Comparison of ENCODE assay signal across 9 cellular contexts in the genomic region with DNA sequence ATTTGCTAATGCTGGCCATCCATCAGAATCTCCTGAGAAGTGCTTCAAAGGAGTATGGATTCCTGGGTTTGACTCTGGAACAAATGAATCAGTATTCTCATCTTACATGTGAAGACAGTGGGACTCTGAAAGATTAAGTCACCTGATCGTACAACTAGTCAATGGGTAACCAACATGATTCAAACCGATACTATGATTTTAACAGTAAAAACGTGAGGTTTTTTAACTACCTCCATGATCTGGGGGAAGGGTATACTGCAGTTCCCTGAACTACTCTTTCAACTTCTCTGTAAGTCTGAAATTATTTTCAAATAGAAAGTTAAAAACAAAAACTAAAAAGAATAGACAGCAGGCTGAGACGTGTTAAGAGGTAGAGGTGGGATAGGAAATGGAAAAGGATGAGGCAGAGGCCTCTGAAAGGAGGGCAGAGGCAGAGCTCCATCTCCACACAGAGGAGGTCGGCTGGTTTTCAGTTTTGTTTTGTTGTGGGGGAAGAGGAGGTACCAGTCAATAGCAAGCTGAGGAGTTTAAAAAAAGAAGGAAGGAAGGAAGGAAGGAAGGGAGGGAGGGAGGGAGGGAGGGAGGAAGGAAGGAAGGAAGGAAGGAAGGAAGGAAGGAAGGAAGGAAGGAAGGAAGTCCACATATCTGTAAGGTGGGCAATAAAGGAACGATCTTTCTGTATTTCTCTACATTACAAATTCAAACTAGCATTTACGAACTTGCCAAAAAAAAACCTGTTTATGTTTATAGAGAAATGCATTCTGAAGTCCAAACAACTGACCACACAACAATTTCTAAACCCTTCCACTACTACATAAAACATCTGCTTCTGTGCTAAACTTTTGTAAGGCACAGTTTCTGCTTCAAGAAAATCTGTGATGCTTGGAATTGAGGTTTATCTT.
A peak's percentile ranks its signal among the peaks of the same experiment; 100 is the strongest.
DNase-seq lines count a peak whose midpoint lies in the region; ATAC-seq and TF ChIP-seq lines count a peak whose summit lies in the region.
"Had no signal": no experiment of that assay in that cellular context is flagged by ENCODE, and none has a peak within 500 bp of the region (broad histone marks: within the 10 kb centered on the region; RNA-seq: fewer than 3 reads in every experiment).

No MANE protein-coding gene starts in this region.

- peak overlapping the region; percentile 46; the same call in 1 of the 2 replicates for H2AFZ ChIP-seq in OCI-LY3 (ENCODE audit: low read depth, low read length)

- H3K4me1 ChIP-seq in OCI-LY3 (ENCODE audit: low read length) (peaks cover 27% of the 10 kb centered on the region), heart left ventricle (peaks cover 0 to 30% (median 13%) of the 10 kb centered on the region in 12 donors)

- no peak for TF ChIP-seq POLR2A in heart left ventricle (IDR thresholded peaks at IDR 0.05)

- H3K9me3 Mint-ChIP-seq in naive thymus-derived CD8-positive, alpha-beta T cell, result no peaks in the 10 kb centered on the region

- POLR2A ChIA-PET in naive thymus-derived CD8-positive, alpha-beta T cell (lab: Charles Lee), result interaction anchor here (0.6 to 0.7 kb wide), 2 partner anchors 23 to 632 kb away, joined by 3 read pairs; no protein-coding TSS in a partner anchor

- ATAC-seq in GM21619 (IDR thresholded peaks at IDR 0.05; ENCODE audit: unreplicated experiment), result peak; percentile 92
- peak in 1 of 2 donors; percentile 53 for ATAC-seq in naive thymus-derived CD8-positive, alpha-beta T cell
- no peak for ATAC-seq in HG03039 (IDR thresholded peaks at IDR 0.05; ENCODE audit: unreplicated experiment)
- ATAC-seq in heart left ventricle, result no peak

- no peaks in the 10 kb centered on the region for H3K36me3 ChIP-seq in OCI-LY3 (replicated peaks; ENCODE audit: low read depth, low read length)
- no peaks in the 10 kb centered on the region for H3K36me3 ChIP-seq in heart left ventricle

- 66 to 76% (median 71%) methylated on average over 7 of the region's 7 CpGs for WGBS in heart left ventricle, 4 donors

- H3K27ac ChIP-seq in OCI-LY3 (ENCODE audit: low read length) (peak overlapping the region; percentile 97), heart left ventricle (peak overlapping the region in 1 of 12 donors; percentile 55)

- DNase-seq in GM13977 (ENCODE audit: low spot score) (peak; percentile 57), RPMI8226 (no peak), HPDE6-E6E7 (ENCODE audit: extremely low spot score) (no peak), heart left ventricle (no peak)
- peak in 2 of 10 donors; percentile 2 to 15 for DNase-seq in naive thymus-derived CD8-positive, alpha-beta T cell

- TF ChIP-seq CTCF in GM13977 (IDR thresholded peaks at IDR 0.05; ENCODE audit: extremely low read depth, insufficient read depth, missing control alignments), result no peak
- no peak for TF ChIP-seq CTCF in OCI-LY3 (IDR thresholded peaks at IDR 0.05; ENCODE audit: low read depth, low read length)
- no peak for TF ChIP-seq CTCF in heart left ventricle (IDR thresholded peaks at IDR 0.05)

- H3K27me3 ChIP-seq in OCI-LY3 (ENCODE audit: low read depth, low read length) (no peaks in the 10 kb centered on the region), heart left ventricle (no peaks in the 10 kb centered on the region)

- H3K36me3 Mint-ChIP-seq in naive thymus-derived CD8-positive, alpha-beta T cell, result peaks cover 0 to 4% (median 4%) of the 10 kb centered on the region in 3 donors

- peak overlapping the region; percentile 76 for H3K9ac ChIP-seq in OCI-LY3 (ENCODE audit: low read length)

- intact Hi-C loops in heart left ventricle (cut with DNase I), result no loop called here

- H3K4me3 Mint-ChIP-seq in naive thymus-derived CD8-positive, alpha-beta T cell, result peak overlapping the region in 9 of 10 donors; percentile 34 to 69 (median 52)

- H3K4me2 ChIP-seq in OCI-LY3 (ENCODE audit: low read length), result peak overlapping the region; percentile 90

- in situ Hi-C loops in GM13977 (cut with MboI; ENCODE audit: low pct_unique_long_range_greater_than_20kb, low sequenced_read_pairs, unreplicated experiment), result no loop called here

- H3K27me3 Mint-ChIP-seq in naive thymus-derived CD8-positive, alpha-beta T cell, result no peaks in the 10 kb centered on the region

- H3K27ac Mint-ChIP-seq in naive thymus-derived CD8-positive, alpha-beta T cell, result peak overlapping the region; percentile 28 to 89 (median 63)

- H3K4me1 Mint-ChIP-seq in naive thymus-derived CD8-positive, alpha-beta T cell, result peaks cover 11 to 40% (median 33%) of the 10 kb centered on the region in 4 donors

- H4K20me1 ChIP-seq in OCI-LY3 (ENCODE audit: insufficient read depth, low read length), result no peaks in the 10 kb centered on the region

- H3K79me2 ChIP-seq in OCI-LY3 (ENCODE audit: low read length), result peaks cover 23% of the 10 kb centered on the region

- no peaks in the 10 kb centered on the region for H3K9me3 ChIP-seq in OCI-LY3 (ENCODE audit: insufficient read depth, low read length)
- H3K9me3 ChIP-seq in heart left ventricle, result no peaks in the 10 kb centered on the region

- peak overlapping the region; percentile 79 for H3K4me3 ChIP-seq in OCI-LY3 (ENCODE audit: low read length)
- H3K4me3 ChIP-seq in heart left ventricle, result no peak overlapping the region
- H3K4me3 ChIP-seq: lung had no signal
